1 cellular context compared by ENCODE assay signal in the genomic region with DNA sequence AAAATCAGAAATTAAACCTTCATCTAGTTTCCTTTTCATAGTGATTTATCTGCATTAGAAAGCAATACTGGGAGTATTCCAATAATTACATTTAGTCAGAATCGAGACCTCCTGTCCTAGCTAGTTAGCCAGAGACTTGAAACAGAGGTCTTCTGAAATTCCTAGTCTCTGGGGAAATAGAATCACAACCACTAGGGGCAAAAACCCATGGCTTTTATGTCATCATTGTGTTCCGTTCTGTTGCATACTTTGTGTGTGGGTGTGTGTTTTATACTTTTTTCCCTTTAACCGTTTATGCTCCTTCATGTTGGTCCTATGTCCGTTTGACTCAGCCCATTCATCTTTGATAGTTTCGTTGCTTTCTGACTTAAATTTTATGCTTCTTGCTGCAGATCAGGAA.
TF ChIP-seq lines count a peak whose summit lies in the region.

No MANE protein-coding gene starts in this region.

TF ChIP-seq in IMR-90, 13 proteins besides CTCF, POLR2A, EP300 and RAD21 (continued from another document):
- TF ChIP-seq, protein P1, sequence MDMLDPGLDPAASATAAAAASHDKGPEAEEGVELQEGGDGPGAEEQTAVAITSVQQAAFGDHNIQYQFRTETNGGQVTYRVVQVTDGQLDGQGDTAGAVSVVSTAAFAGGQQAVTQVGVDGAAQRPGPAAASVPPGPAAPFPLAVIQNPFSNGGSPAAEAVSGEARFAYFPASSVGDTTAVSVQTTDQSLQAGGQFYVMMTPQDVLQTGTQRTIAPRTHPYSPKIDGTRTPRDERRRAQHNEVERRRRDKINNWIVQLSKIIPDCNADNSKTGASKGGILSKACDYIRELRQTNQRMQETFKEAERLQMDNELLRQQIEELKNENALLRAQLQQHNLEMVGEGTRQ (IDR thresholded peaks at IDR 0.05; ENCODE audit: low read depth, low read length), result no peak
- TF ChIP-seq, protein P2, sequence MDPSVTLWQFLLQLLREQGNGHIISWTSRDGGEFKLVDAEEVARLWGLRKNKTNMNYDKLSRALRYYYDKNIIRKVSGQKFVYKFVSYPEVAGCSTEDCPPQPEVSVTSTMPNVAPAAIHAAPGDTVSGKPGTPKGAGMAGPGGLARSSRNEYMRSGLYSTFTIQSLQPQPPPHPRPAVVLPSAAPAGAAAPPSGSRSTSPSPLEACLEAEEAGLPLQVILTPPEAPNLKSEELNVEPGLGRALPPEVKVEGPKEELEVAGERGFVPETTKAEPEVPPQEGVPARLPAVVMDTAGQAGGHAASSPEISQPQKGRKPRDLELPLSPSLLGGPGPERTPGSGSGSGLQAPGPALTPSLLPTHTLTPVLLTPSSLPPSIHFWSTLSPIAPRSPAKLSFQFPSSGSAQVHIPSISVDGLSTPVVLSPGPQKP (IDR thresholded peaks at IDR 0.05; ENCODE audit: borderline replicate concordance, low read depth, low read length), result no peak
- TF ChIP-seq MAFK (IDR thresholded peaks at IDR 0.05; ENCODE audit: low read depth, low read length), result no peak
- no peak for TF ChIP-seq RFX5 (IDR thresholded peaks at IDR 0.05; ENCODE audit: low read depth, low read length)
- no peak for TF ChIP-seq FOS (IDR thresholded peaks at IDR 0.05; ENCODE audit: low read depth, low read length)
- TF ChIP-seq MAZ (IDR thresholded peaks at IDR 0.05; ENCODE audit: borderline replicate concordance, low read depth, low read length), result no peak
- TF ChIP-seq CEBPB (IDR thresholded peaks at IDR 0.05; ENCODE audit: low read depth, low read length), result no peak
